Comparison of ENCODE assay signal across 27 cellular contexts in the genomic region with DNA sequence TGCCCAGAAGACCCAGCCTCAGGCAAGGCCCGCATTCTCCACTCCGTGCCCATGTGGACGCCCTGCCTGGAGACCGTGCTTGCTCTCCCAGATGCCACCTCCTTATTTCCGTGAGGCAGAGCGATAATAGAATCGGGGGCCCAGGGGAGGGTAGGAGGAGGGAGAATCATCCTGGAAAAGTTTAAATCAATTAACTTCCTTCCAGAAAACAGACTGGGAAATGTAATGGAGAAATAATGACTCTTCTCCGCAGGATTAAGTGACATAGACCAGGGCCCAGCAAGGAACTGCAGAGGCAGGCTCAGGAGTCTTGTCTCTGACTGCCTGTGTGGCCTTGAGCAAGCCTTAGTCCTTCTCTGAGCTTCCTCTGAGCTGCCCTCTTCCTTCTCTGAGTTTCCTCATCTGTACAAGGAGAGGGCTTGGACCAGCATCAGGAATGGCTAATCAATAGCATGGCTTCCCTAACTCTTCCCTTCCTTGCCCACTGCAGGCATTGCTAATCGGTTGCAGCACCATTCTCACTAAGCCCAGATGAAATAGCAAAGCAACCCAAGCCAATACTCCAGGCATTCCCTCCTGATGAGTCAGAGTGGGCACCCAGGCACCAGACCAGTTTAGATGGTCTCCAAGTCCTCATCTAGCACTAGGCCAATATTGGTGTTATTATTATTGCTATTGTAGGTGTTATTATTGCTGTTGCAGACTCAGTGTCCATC.
"Had no signal": no experiment of that assay in that cellular context is flagged by ENCODE, and none has a peak within 500 bp of the region (broad histone marks: within the 10 kb centered on the region; RNA-seq: fewer than 3 reads in every experiment).

No MANE protein-coding gene starts in this region.

- H3K4me3 ChIP-seq: adrenal gland, body of pancreas, gastrocnemius medialis, left ventricle myocardium inferior, lung, ovary, stomach, thyroid gland, upper lobe of left lung had no signal

- H3K4me1 ChIP-seq: left ventricle myocardium inferior, thyroid gland, upper lobe of left lung had no signal

- H3K27ac ChIP-seq: adrenal gland, body of pancreas, epithelial cell of prostate, gastrocnemius medialis, left ventricle myocardium inferior, neutrophil, ovary, stomach, thyroid gland, upper lobe of left lung, VCaP had no signal

- H3K36me3 ChIP-seq: adrenal gland, gastrocnemius medialis, left ventricle myocardium inferior, neutrophil, ovary, stomach, thyroid gland, upper lobe of left lung had no signal

- H3K9me3 ChIP-seq: adrenal gland, body of pancreas, gastrocnemius medialis, left ventricle myocardium inferior, neutrophil, ovary, stomach, thyroid gland, upper lobe of left lung had no signal

- ATAC-seq: body of pancreas; gastrocnemius medialis; sciatic nerve; stimulated activated naive B cell treated with anti-CD40 and anti-IgM and Interleukin-4, amounts not matched to agents 10 μg/mL and 1 μg/mL and 100 μg/mL, for 72 hours had no signal

- DNase-seq: activated CD4-positive, alpha-beta T cell treated with anti-CD3 and anti-CD28 coated beads for 48 hours; activated CD4-positive, alpha-beta T cell treated with anti-CD3 and anti-CD28 coated beads, Interleukin-2, amount 50 U/mL, for 48 hours; activated CD8-positive, alpha-beta memory T cell treated with anti-CD3 and anti-CD28 coated beads for 24 hours; activated effector memory CD4-positive, alpha-beta T cell treated with Interleukin-2 at 50 U/mL for 16 hours; activated naive CD4-positive, alpha-beta T cell treated with Interleukin-2 at 50 U/mL for 16 hours; activated naive CD8-positive, alpha-beta T cell treated with anti-CD3 and anti-CD28 coated beads for 36 hours; adrenal gland; aorta; body of pancreas; dermis blood vessel endothelial cell; effector CD4-positive, alpha-beta T cell; gastrocnemius medialis; glutamatergic neuron; left ventricle myocardium inferior; ovary; small intestine; stimulated activated CD4-positive, alpha-beta T cell treated with anti-CD3 and anti-CD28 coated beads, Interleukin-4, amount 100 ng/mL, for 4 hours; stimulated activated CD8-positive, alpha-beta memory T cell treated with anti-CD3 and anti-CD28 coated beads, Interleukin-4, amount 100 ng/mL, for 48 hours; stimulated activated naive B cell treated with anti-CD40 and anti-IgM and Interleukin-4, amounts not matched to agents 10 μg/mL and 1 μg/mL and 100 μg/mL, for 72 hours; stomach; thyroid gland; upper lobe of left lung had no signal

- H3K27me3 ChIP-seq: adrenal gland, body of pancreas, ovary, thyroid gland, upper lobe of left lung had no signal
